12 cellular contexts compared by ENCODE assay signal in genomic region chr6:106894978-106895702, GRCh38.
DNase-seq lines count a peak whose midpoint lies in the region; ATAC-seq and TF ChIP-seq lines count a peak whose summit lies in the region.
"Had no signal": no experiment of that assay in that cellular context is flagged by ENCODE, and none has a peak within 500 bp of the region (broad histone marks: within the 10 kb centered on the region; RNA-seq: fewer than 3 reads in every experiment).

No MANE protein-coding gene starts in this region.

- POLR2A ChIA-PET in activated CD4-positive, alpha-beta memory T cell treated with anti-CD3 and anti-CD28 coated beads, Interleukin-2, amount 10 ng/mL, durations not matched to agents 7 days and 5 days (lab: Charles Lee): no interaction called here

- no peak overlapping the region for H3K4me3 ChIP-seq in fibroblast of mammary gland (ENCODE audit: control insufficient read depth, low read depth, low read length)
- H3K4me3 ChIP-seq: right lobe of liver had no signal

- peak; percentile 24 for ATAC-seq in stimulated activated effector memory CD8-positive, alpha-beta T cell treated with anti-CD3 and anti-CD28 coated beads, Interleukin-12 subunit alpha, Interleukin-12 subunit beta, amount 100 ng/mL, for 72 hours

- no peaks in the 10 kb centered on the region for H3K9me3 Mint-ChIP-seq in stimulated activated effector memory CD8-positive, alpha-beta T cell treated with anti-CD3 and anti-CD28 coated beads, Interleukin-12 subunit alpha, Interleukin-12 subunit beta, amount 100 ng/mL, for 72 hours
- no peaks in the 10 kb centered on the region for H3K9me3 Mint-ChIP-seq in activated CD4-positive, alpha-beta memory T cell treated with anti-CD3 and anti-CD28 coated beads, Interleukin-2, amount 10 ng/mL, durations not matched to agents 7 days and 5 days

- H3K36me3 Mint-ChIP-seq in stimulated activated effector memory CD8-positive, alpha-beta T cell treated with anti-CD3 and anti-CD28 coated beads, Interleukin-12 subunit alpha, Interleukin-12 subunit beta, amount 100 ng/mL, for 72 hours: no peaks in the 10 kb centered on the region
- no peaks in the 10 kb centered on the region for H3K36me3 Mint-ChIP-seq in activated CD4-positive, alpha-beta memory T cell treated with anti-CD3 and anti-CD28 coated beads, Interleukin-2, amount 10 ng/mL, durations not matched to agents 7 days and 5 days (ENCODE audit: low read depth)

- CTCF ChIA-PET in activated CD4-positive, alpha-beta memory T cell treated with anti-CD3 and anti-CD28 coated beads, Interleukin-2, amount 10 ng/mL, durations not matched to agents 7 days and 5 days (lab: Charles Lee): no interaction called here

- no peak overlapping the region for H3K4me3 Mint-ChIP-seq in stimulated activated effector memory CD8-positive, alpha-beta T cell treated with anti-CD3 and anti-CD28 coated beads, Interleukin-12 subunit alpha, Interleukin-12 subunit beta, amount 100 ng/mL, for 72 hours
- H3K4me3 Mint-ChIP-seq in activated CD4-positive, alpha-beta memory T cell treated with anti-CD3 and anti-CD28 coated beads, Interleukin-2, amount 10 ng/mL, durations not matched to agents 7 days and 5 days: no peak overlapping the region

- TF ChIP-seq CTCF in fibroblast of mammary gland (conservative IDR thresholded peaks at IDR 0.05; ENCODE audit: control insufficient read depth, insufficient read depth, low read depth, low read length): no peak

- DNase-seq in HPDE6-E6E7 (ENCODE audit: extremely low spot score) (peak; percentile 62), RKO (ENCODE audit: low spot score) (peak; percentile 86), fibroblast of mammary gland (ENCODE audit: low read depth) (peak; percentile 47), GM19238 (ENCODE audit: insufficient read length, low spot score) (no peak), NCI-H2196 (lab: John Stamatoyannopoulos, UW; ENCODE audit: unreplicated experiment) (no peak)
- DNase-seq in stimulated activated effector memory CD8-positive, alpha-beta T cell treated with anti-CD3 and anti-CD28 coated beads, Interleukin-12 subunit alpha, Interleukin-12 subunit beta, amount 100 ng/mL, for 72 hours (ENCODE audit: low spot score in 2 of 2): no peak
- DNase-seq in activated CD4-positive, alpha-beta memory T cell treated with anti-CD3 and anti-CD28 coated beads, Interleukin-2, amount 10 ng/mL, durations not matched to agents 7 days and 5 days: no peak
- DNase-seq: effector CD8-positive, alpha-beta T cell; Kasumi-1; NCI-H446; right lobe of liver; Right ventricle myocardium superior had no signal

- no peak overlapping the region for H3K27ac Mint-ChIP-seq in stimulated activated effector memory CD8-positive, alpha-beta T cell treated with anti-CD3 and anti-CD28 coated beads, Interleukin-12 subunit alpha, Interleukin-12 subunit beta, amount 100 ng/mL, for 72 hours
- no peak overlapping the region for H3K27ac Mint-ChIP-seq in activated CD4-positive, alpha-beta memory T cell treated with anti-CD3 and anti-CD28 coated beads, Interleukin-2, amount 10 ng/mL, durations not matched to agents 7 days and 5 days

- no peaks in the 10 kb centered on the region for H3K4me1 Mint-ChIP-seq in stimulated activated effector memory CD8-positive, alpha-beta T cell treated with anti-CD3 and anti-CD28 coated beads, Interleukin-12 subunit alpha, Interleukin-12 subunit beta, amount 100 ng/mL, for 72 hours
- H3K4me1 Mint-ChIP-seq in activated CD4-positive, alpha-beta memory T cell treated with anti-CD3 and anti-CD28 coated beads, Interleukin-2, amount 10 ng/mL, durations not matched to agents 7 days and 5 days: no peaks in the 10 kb centered on the region

- peaks cover 9% of the 10 kb centered on the region for H3K27me3 Mint-ChIP-seq in activated CD4-positive, alpha-beta memory T cell treated with anti-CD3 and anti-CD28 coated beads, Interleukin-2, amount 10 ng/mL, durations not matched to agents 7 days and 5 days

Comparison
In these comparisons a context has a peak if more than half of its experiments do, and no peak if none do; other contexts are left out.
1. DNase-seq: peak in HPDE6-E6E7 (single experiment), RKO (single experiment) and fibroblast of mammary gland (single experiment); none in stimulated activated effector memory CD8-positive, alpha-beta T cell treated with anti-CD3 and anti-CD28 coated beads, Interleukin-12 subunit alpha, Interleukin-12 subunit beta, amount 100 ng/mL, for 72 hours (0 of 2), GM19238 (single experiment), activated CD4-positive, alpha-beta memory T cell treated with anti-CD3 and anti-CD28 coated beads, Interleukin-2, amount 10 ng/mL, durations not matched to agents 7 days and 5 days (single experiment) and NCI-H2196 (single experiment).